12 cellular contexts compared by ENCODE assay signal in the genomic region with DNA sequence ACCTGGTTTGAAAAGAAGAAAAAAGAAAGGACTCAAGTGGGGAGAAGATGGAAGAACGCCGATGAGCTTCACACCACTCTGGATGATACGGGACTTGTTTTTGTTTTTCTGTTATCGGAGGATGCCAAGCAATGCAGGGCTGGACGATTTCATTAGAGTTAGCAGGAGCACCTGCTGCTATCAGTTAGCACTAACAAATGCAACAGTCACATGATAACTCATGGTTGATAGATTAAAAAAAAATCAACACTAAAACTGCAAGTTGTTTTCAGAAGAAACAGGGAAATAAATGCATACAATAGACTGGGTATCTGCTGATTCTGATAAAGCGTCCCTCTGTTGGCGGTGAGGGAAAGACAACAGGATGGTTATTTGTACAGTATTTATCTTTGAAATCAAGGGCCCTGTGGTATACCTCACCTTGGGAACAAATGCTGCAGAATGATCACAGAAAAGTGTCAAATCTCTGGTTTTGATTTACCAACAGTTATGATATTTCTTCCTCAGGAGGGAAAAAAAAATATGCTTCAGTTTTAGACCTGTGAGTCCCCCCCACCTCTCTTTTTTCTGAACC.
A peak's percentile ranks its signal among the peaks of the same experiment; 100 is the strongest.
DNase-seq lines count a peak whose midpoint lies in the region; ATAC-seq and TF ChIP-seq lines count a peak whose summit lies in the region.
"Had no signal": no experiment of that assay in that cellular context is flagged by ENCODE, and none has a peak within 500 bp of the region (broad histone marks: within the 10 kb centered on the region; RNA-seq: fewer than 3 reads in every experiment).

No MANE protein-coding gene starts in this region.

- no peak for ATAC-seq in left lung

- H3K27me3 ChIP-seq in mesendoderm (ENCODE audit: insufficient read depth, low read length, poor library complexity): no peaks in the 10 kb centered on the region
- H3K27me3 ChIP-seq in stomach smooth muscle (ENCODE audit: control insufficient read depth in 1 of 2, insufficient read depth in 2 of 2, low read length in 2 of 2): no peaks in the 10 kb centered on the region
- H3K27me3 ChIP-seq in left lung: no peaks in the 10 kb centered on the region
- H3K27me3 ChIP-seq: adrenal gland had no signal

- no peak overlapping the region for H3K56ac ChIP-seq in mesendoderm (ENCODE audit: low read length)

- H3K79me2 ChIP-seq in mesendoderm (ENCODE audit: control insufficient read depth, insufficient read depth, low read length): no peaks in the 10 kb centered on the region

- H2BK120ac ChIP-seq in mesendoderm (ENCODE audit: low read depth, low read length): no peak overlapping the region

- H3K9ac ChIP-seq in mesendoderm (ENCODE audit: low read length): no peak overlapping the region
- no peak overlapping the region for H3K9ac ChIP-seq in stomach smooth muscle (ENCODE audit: low read length in 2 of 2)

- intact Hi-C loops in left lung (cut with DNase I): no loop called here

- no peaks in the 10 kb centered on the region for H3K27me3 Mint-ChIP-seq in activated T-cell treated with anti-CD3 and anti-CD28 coated beads, Interleukin-2, amount 50 U/mL, for 24 hours
- no peaks in the 10 kb centered on the region for H3K27me3 Mint-ChIP-seq in activated naive CD8-positive, alpha-beta T cell

- no CpG with 5 or more reads among the region's 7 CpGs for WGBS in mesendoderm (ENCODE audit: extremely low coverage, insufficient coverage, low lambda C conversion rate)

- H3K4me3 ChIP-seq in mesendoderm (ENCODE audit: low read length) (no peak overlapping the region), stomach smooth muscle (ENCODE audit: low read length in 2 of 2) (no peak overlapping the region), left lung (no peak overlapping the region)
- H3K4me3 ChIP-seq: adrenal gland, PC-9 had no signal

- TF ChIP-seq CTCF in left lung (IDR thresholded peaks at IDR 0.05): no peak

- H3K36me3 ChIP-seq in mesendoderm (ENCODE audit: control insufficient read depth, insufficient read depth, low read length) (no peaks in the 10 kb centered on the region), stomach smooth muscle (ENCODE audit: control insufficient read depth in 2 of 2, insufficient read depth in 2 of 2, low read length in 2 of 2) (peaks cover 0 to 3% of the 10 kb centered on the region in 2 donors), left lung (peaks cover 0 to 5% of the 10 kb centered on the region in 2 donors)
- H3K36me3 ChIP-seq: adrenal gland had no signal

- H3K18ac ChIP-seq in mesendoderm (ENCODE audit: low read length): no peak overlapping the region

- H4K8ac ChIP-seq in mesendoderm (ENCODE audit: low read depth, low read length): no peak overlapping the region

- peaks cover 88% of the 10 kb centered on the region for H3K36me3 Mint-ChIP-seq in activated T-cell treated with anti-CD3 and anti-CD28 coated beads, Interleukin-2, amount 50 U/mL, for 24 hours (ENCODE audit: low read depth)
- H3K36me3 Mint-ChIP-seq in activated naive CD8-positive, alpha-beta T cell: peaks cover 16% of the 10 kb centered on the region

- no peak overlapping the region for H3K4ac ChIP-seq in mesendoderm (ENCODE audit: low read depth, low read length)

- H2BK15ac ChIP-seq in mesendoderm (replicated peaks; ENCODE audit: low read depth): no peak overlapping the region

- no peak overlapping the region for H3K4me3 Mint-ChIP-seq in activated T-cell treated with anti-CD3 and anti-CD28 coated beads, Interleukin-2, amount 50 U/mL, for 24 hours
- H3K4me3 Mint-ChIP-seq in activated naive CD8-positive, alpha-beta T cell: peak overlapping the region; percentile 60

- H3K27ac ChIP-seq in mesendoderm (ENCODE audit: low read depth, low read length) (no peak overlapping the region), stomach smooth muscle (ENCODE audit: low read length) (peak overlapping the region; percentile 13), left lung (no peak overlapping the region)
- H3K27ac ChIP-seq: adrenal gland, PC-9 had no signal

- no peaks in the 10 kb centered on the region for H3K79me1 ChIP-seq in mesendoderm (ENCODE audit: low read length)

- no peak overlapping the region for H2BK5ac ChIP-seq in mesendoderm (ENCODE audit: low read length)

- no peak overlapping the region for H4K5ac ChIP-seq in mesendoderm (ENCODE audit: low read length)

- no peaks in the 10 kb centered on the region for H3K9me3 Mint-ChIP-seq in activated T-cell treated with anti-CD3 and anti-CD28 coated beads, Interleukin-2, amount 50 U/mL, for 24 hours
- no peaks in the 10 kb centered on the region for H3K9me3 Mint-ChIP-seq in activated naive CD8-positive, alpha-beta T cell (ENCODE audit: low read depth)

- H3K4me2 ChIP-seq in mesendoderm (ENCODE audit: low read length): no peak overlapping the region
- H3K4me2 ChIP-seq: PC-9 had no signal

- H3K4me1 ChIP-seq in mesendoderm (ENCODE audit: control insufficient read depth, low read depth, low read length): peaks cover 4% of the 10 kb centered on the region
- peaks cover 20% of the 10 kb centered on the region for H3K4me1 ChIP-seq in stomach smooth muscle (ENCODE audit: control insufficient read depth, insufficient read depth, low read length)
- peaks cover 17 to 56% of the 10 kb centered on the region in 2 donors for H3K4me1 ChIP-seq in left lung

- DNase-seq in activated T-cell treated with anti-CD3 and anti-CD28 coated beads, Interleukin-2, amount 50 U/mL, for 24 hours: no peak
- no peak for DNase-seq in activated T-cell treated with anti-CD3 and anti-CD28 coated beads, Interleukin-2, amount 50 U/mL, for 1 hour
- peak; percentile 18 for DNase-seq in mesendoderm
- no peak for DNase-seq in cerebellum (ENCODE audit: low spot score)
- DNase-seq in left lung: no peak
- DNase-seq in NCI-H146 treated with DMSO at 0.1 percent for 48 hours (lab: John Stamatoyannopoulos, UW; ENCODE audit: unreplicated experiment): no peak
- DNase-seq: adrenal gland, islet precursor cell, NCI-H1417 treated with DMSO at 0.1 percent for 48 hours, PC-9 had no signal

- H3K9me3 ChIP-seq in stomach smooth muscle (ENCODE audit: control insufficient read depth in 2 of 2, low read length in 2 of 2): no peaks in the 10 kb centered on the region
- H3K9me3 ChIP-seq in left lung: no peaks in the 10 kb centered on the region
- H3K9me3 ChIP-seq: adrenal gland had no signal

- peaks cover 85% of the 10 kb centered on the region for H3K4me1 Mint-ChIP-seq in activated T-cell treated with anti-CD3 and anti-CD28 coated beads, Interleukin-2, amount 50 U/mL, for 24 hours (ENCODE audit: low read depth)
- peaks cover 79% of the 10 kb centered on the region for H3K4me1 Mint-ChIP-seq in activated naive CD8-positive, alpha-beta T cell (ENCODE audit: low read depth)

- H2AK5ac ChIP-seq in mesendoderm (ENCODE audit: low read length): no peak overlapping the region

- no peak overlapping the region for H3K23ac ChIP-seq in mesendoderm (ENCODE audit: low read length)

- H3K27ac Mint-ChIP-seq in activated T-cell treated with anti-CD3 and anti-CD28 coated beads, Interleukin-2, amount 50 U/mL, for 24 hours: peak overlapping the region; percentile 97
- peak overlapping the region; percentile 96 for H3K27ac Mint-ChIP-seq in activated naive CD8-positive, alpha-beta T cell
